ENCODE assay signal across 18 cellular contexts in the genomic region with DNA sequence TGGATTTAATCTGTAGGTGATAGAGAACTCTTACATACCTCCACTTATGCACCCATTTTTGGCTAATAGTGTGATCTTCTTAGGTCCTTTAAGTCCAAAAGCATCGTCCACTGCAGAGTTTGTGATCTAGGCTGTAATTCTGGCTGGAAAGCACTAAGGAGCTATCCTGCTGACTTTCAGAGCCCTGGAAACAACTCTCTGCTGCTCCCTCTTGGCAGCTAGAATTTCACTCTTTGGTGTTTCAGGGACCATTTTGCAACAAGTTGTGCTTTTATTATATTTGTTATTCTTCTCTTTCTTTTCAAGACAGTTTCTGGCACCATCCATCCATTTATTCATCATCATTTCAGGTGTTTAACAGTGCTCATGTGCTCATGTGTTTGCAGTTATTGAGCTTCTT.
DNase-seq lines count a peak whose midpoint lies in the region; ATAC-seq and TF ChIP-seq lines count a peak whose summit lies in the region.
"Had no signal": no experiment of that assay in that cellular context is flagged by ENCODE, and none has a peak within 500 bp of the region (broad histone marks: within the 10 kb centered on the region; RNA-seq: fewer than 3 reads in every experiment).

No MANE protein-coding gene starts in this region.

- ATAC-seq in WTC11 (peak; percentile 70), GM21526 (IDR thresholded peaks at IDR 0.05; ENCODE audit: low FRiP score, unreplicated experiment) (no peak), GM21737 (IDR thresholded peaks at IDR 0.05; ENCODE audit: unreplicated experiment) (no peak)
- ATAC-seq: activated T-helper 17 cell treated with anti-CD3 and anti-CD28 coated beads, Interleukin-2, amount 50 U/mL, for 72 hours; effector memory CD8-positive, alpha-beta T cell; stimulated activated effector memory CD8-positive, alpha-beta T cell treated with anti-CD3 and anti-CD28 coated beads, Interleukin-12 subunit alpha, Interleukin-12 subunit beta, amount 100 ng/mL, for 72 hours had no signal

- WGBS in sigmoid colon, 2 donors, result 33 to 55% methylated on average over 1 of the region's 1 CpG

- no peak overlapping the region for H3K27ac ChIP-seq in vagina
- H3K27ac ChIP-seq in sigmoid colon, result no peak overlapping the region
- H3K27ac ChIP-seq: BLaER1, ovary had no signal

- no peak overlapping the region for H3K4me3 ChIP-seq in H7 (ENCODE audit: insufficient read depth, low read depth, low read length)
- no peak overlapping the region for H3K4me3 ChIP-seq in vagina
- no peak overlapping the region for H3K4me3 ChIP-seq in sigmoid colon
- H3K4me3 ChIP-seq: BLaER1, lung, ovary had no signal

- no peak overlapping the region for H3K4me3 Mint-ChIP-seq in WTC11
- H3K4me3 Mint-ChIP-seq: activated T-helper 17 cell treated with anti-CD3 and anti-CD28 coated beads, Interleukin-2, amount 50 U/mL, for 72 hours; effector memory CD8-positive, alpha-beta T cell; stimulated activated effector memory CD8-positive, alpha-beta T cell treated with anti-CD3 and anti-CD28 coated beads, Interleukin-12 subunit alpha, Interleukin-12 subunit beta, amount 100 ng/mL, for 72 hours had no signal

- DNase-seq in ACHN (peak; percentile 7), H7 (peak; percentile 33), WTC11 (ENCODE audit: low spot score) (no peak), iPS-NIHi11 (ENCODE audit: low spot score) (peak; percentile 37), vagina (ENCODE audit: extremely low spot score in 2 of 2) (no peak), sigmoid colon (no peak)
- DNase-seq: activated CD4-positive, alpha-beta T cell treated with anti-CD3 and anti-CD28 coated beads, Interleukin-2, amount 50 U/mL, for 1 hour; effector memory CD8-positive, alpha-beta T cell; head of caudate nucleus; NCI-H2029; ovary; stimulated activated CD4-positive, alpha-beta T cell treated with anti-CD3 and anti-CD28 coated beads, Interleukin-2, amount 100 ng/mL, for 24 hours had no signal

- H3K27me3 ChIP-seq in H7 (ENCODE audit: control insufficient read depth, insufficient read depth, low read length) (no peaks in the 10 kb centered on the region), vagina (no peaks in the 10 kb centered on the region), sigmoid colon (no peaks in the 10 kb centered on the region)
- H3K27me3 ChIP-seq: BLaER1, ovary had no signal

- H3K27ac Mint-ChIP-seq in WTC11, result no peak overlapping the region
- H3K27ac Mint-ChIP-seq: activated T-helper 17 cell treated with anti-CD3 and anti-CD28 coated beads, Interleukin-2, amount 50 U/mL, for 72 hours; effector memory CD8-positive, alpha-beta T cell; stimulated activated effector memory CD8-positive, alpha-beta T cell treated with anti-CD3 and anti-CD28 coated beads, Interleukin-12 subunit alpha, Interleukin-12 subunit beta, amount 100 ng/mL, for 72 hours had no signal

- H3K9me3 Mint-ChIP-seq in WTC11, result peaks cover 10% of the 10 kb centered on the region
- H3K9me3 Mint-ChIP-seq: activated T-helper 17 cell treated with anti-CD3 and anti-CD28 coated beads, Interleukin-2, amount 50 U/mL, for 72 hours had no signal

- no peak for TF ChIP-seq POLR2A in vagina (IDR thresholded peaks at IDR 0.05)
- no peak for TF ChIP-seq POLR2A in sigmoid colon (IDR thresholded peaks at IDR 0.05)

- in situ Hi-C loops in ACHN (cut with HindIII; ENCODE audit: low pct_ligation_motif_present, low pct_unique_long_range_greater_than_20kb, low sequenced_read_pairs), result no loop called here

- no peak for TF ChIP-seq CTCF in WTC11 (IDR thresholded peaks at IDR 0.05)
- TF ChIP-seq CTCF in vagina (IDR thresholded peaks at IDR 0.05), result no peak
- no peak for TF ChIP-seq CTCF in sigmoid colon (IDR thresholded peaks at IDR 0.05)

- H3K9me3 ChIP-seq in vagina (no peaks in the 10 kb centered on the region), sigmoid colon (no peaks in the 10 kb centered on the region)
- H3K9me3 ChIP-seq: BLaER1, ovary had no signal

- H3K4me1 ChIP-seq in vagina (no peaks in the 10 kb centered on the region), sigmoid colon (no peaks in the 10 kb centered on the region)

- intact Hi-C loops in vagina (cut with DNase I), result no loop called here
- intact Hi-C loops in sigmoid colon (cut with DNase I), result no loop called here

- TF ChIP-seq EP300 in sigmoid colon (IDR thresholded peaks at IDR 0.05), result no peak

- CTCF ChIA-PET in WTC11 (lab: Charles Lee), result interaction anchor here (0.6 to 2.1 kb wide), 26 partner anchors 9 to 443 kb away, joined by 3 to 18 read pairs (median 4); a partner anchor contains a TSS

- no peaks in the 10 kb centered on the region for H3K27me3 Mint-ChIP-seq in WTC11 (ENCODE audit: low read depth)
- H3K27me3 Mint-ChIP-seq: activated T-helper 17 cell treated with anti-CD3 and anti-CD28 coated beads, Interleukin-2, amount 50 U/mL, for 72 hours; effector memory CD8-positive, alpha-beta T cell had no signal

- H3K36me3 ChIP-seq in H7 (replicated peaks; ENCODE audit: control insufficient read depth, insufficient read depth, low read length), result no peaks in the 10 kb centered on the region
- no peaks in the 10 kb centered on the region for H3K36me3 ChIP-seq in vagina
- no peaks in the 10 kb centered on the region for H3K36me3 ChIP-seq in sigmoid colon
- H3K36me3 ChIP-seq: BLaER1, ovary had no signal

- peaks cover 37% of the 10 kb centered on the region for H3K4me1 Mint-ChIP-seq in WTC11
- H3K4me1 Mint-ChIP-seq: activated T-helper 17 cell treated with anti-CD3 and anti-CD28 coated beads, Interleukin-2, amount 50 U/mL, for 72 hours; stimulated activated effector memory CD8-positive, alpha-beta T cell treated with anti-CD3 and anti-CD28 coated beads, Interleukin-12 subunit alpha, Interleukin-12 subunit beta, amount 100 ng/mL, for 72 hours had no signal

- POLR2A ChIA-PET in WTC11 (lab: Charles Lee), result interaction anchor here (0.6 kb wide), 1 partner anchor 13 kb away, joined by 3 read pairs; no protein-coding TSS in a partner anchor

- H3K36me3 Mint-ChIP-seq in WTC11, result peaks cover 2% of the 10 kb centered on the region; the same call in 1 of the 2 replicates
- H3K36me3 Mint-ChIP-seq: stimulated activated effector memory CD8-positive, alpha-beta T cell treated with anti-CD3 and anti-CD28 coated beads, Interleukin-12 subunit alpha, Interleukin-12 subunit beta, amount 100 ng/mL, for 72 hours had no signal

TF ChIP-seq in WTC11, 78 proteins besides CTCF, POLR2A, EP300 and RAD21 (continues in another document):
- TF ChIP-seq, protein P1, sequence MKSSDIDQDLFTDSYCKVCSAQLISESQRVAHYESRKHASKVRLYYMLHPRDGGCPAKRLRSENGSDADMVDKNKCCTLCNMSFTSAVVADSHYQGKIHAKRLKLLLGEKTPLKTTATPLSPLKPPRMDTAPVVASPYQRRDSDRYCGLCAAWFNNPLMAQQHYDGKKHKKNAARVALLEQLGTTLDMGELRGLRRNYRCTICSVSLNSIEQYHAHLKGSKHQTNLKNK (CRISPR knock-in tag; IDR thresholded peaks at IDR 0.05), result no peak
- no peak for TF ChIP-seq KAT7 (CRISPR knock-in tag; IDR thresholded peaks at IDR 0.05; ENCODE audit: borderline replicate concordance)
- TF ChIP-seq, protein P2, sequence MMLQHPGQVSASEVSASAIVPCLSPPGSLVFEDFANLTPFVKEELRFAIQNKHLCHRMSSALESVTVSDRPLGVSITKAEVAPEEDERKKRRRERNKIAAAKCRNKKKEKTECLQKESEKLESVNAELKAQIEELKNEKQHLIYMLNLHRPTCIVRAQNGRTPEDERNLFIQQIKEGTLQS (CRISPR knock-in tag; conservative IDR thresholded peaks at IDR 0.05), result no peak
- TF ChIP-seq, protein P3, sequence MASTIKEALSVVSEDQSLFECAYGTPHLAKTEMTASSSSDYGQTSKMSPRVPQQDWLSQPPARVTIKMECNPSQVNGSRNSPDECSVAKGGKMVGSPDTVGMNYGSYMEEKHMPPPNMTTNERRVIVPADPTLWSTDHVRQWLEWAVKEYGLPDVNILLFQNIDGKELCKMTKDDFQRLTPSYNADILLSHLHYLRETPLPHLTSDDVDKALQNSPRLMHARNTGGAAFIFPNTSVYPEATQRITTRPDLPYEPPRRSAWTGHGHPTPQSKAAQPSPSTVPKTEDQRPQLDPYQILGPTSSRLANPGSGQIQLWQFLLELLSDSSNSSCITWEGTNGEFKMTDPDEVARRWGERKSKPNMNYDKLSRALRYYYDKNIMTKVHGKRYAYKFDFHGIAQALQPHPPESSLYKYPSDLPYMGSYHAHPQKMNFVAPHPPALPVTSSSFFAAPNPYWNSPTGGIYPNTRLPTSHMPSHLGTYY (CRISPR knock-in tag; IDR thresholded peaks at IDR 0.05), result no peak
- no peak for TF ChIP-seq PRRX2 (CRISPR knock-in tag; IDR thresholded peaks at IDR 0.05)
- TF ChIP-seq NR2C2 (CRISPR knock-in tag; IDR thresholded peaks at IDR 0.05), result no peak
- TF ChIP-seq, protein P4, sequence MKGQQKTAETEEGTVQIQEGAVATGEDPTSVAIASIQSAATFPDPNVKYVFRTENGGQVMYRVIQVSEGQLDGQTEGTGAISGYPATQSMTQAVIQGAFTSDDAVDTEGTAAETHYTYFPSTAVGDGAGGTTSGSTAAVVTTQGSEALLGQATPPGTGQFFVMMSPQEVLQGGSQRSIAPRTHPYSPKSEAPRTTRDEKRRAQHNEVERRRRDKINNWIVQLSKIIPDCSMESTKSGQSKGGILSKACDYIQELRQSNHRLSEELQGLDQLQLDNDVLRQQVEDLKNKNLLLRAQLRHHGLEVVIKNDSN (CRISPR knock-in tag; IDR thresholded peaks at IDR 0.05), result no peak
- TF ChIP-seq, protein P5, sequence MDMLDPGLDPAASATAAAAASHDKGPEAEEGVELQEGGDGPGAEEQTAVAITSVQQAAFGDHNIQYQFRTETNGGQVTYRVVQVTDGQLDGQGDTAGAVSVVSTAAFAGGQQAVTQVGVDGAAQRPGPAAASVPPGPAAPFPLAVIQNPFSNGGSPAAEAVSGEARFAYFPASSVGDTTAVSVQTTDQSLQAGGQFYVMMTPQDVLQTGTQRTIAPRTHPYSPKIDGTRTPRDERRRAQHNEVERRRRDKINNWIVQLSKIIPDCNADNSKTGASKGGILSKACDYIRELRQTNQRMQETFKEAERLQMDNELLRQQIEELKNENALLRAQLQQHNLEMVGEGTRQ (CRISPR knock-in tag; IDR thresholded peaks at IDR 0.05), result no peak
- TF ChIP-seq, protein P6, sequence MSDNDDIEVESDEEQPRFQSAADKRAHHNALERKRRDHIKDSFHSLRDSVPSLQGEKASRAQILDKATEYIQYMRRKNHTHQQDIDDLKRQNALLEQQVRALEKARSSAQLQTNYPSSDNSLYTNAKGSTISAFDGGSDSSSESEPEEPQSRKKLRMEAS (CRISPR knock-in tag; IDR thresholded peaks at IDR 0.05), result no peak

Comparison
In these comparisons a context has a peak if more than half of its experiments do, and no peak if none do; other contexts are left out.
1. DNase-seq: peak in ACHN (single experiment), H7 (single experiment) and iPS-NIHi11 (single experiment); none in WTC11 (single experiment), vagina (0 of 2) and sigmoid colon (single experiment).